ENCODE assay signal across 12 cellular contexts in genomic region chr6:3052481-3053230, GRCh38. TPM values are rescaled to one million over a fixed set of nuclear protein-coding genes. Genes with fewer than 3 reads are reported as not detected.
DNase-seq lines count a peak whose midpoint lies in the region; ATAC-seq and TF ChIP-seq lines count a peak whose summit lies in the region.
"Had no signal": no experiment of that assay in that cellular context is flagged by ENCODE, and none has a peak within 500 bp of the region (broad histone marks: within the 10 kb centered on the region; RNA-seq: fewer than 3 reads in every experiment).

No MANE protein-coding gene starts in this region.

- WGBS in H9 (ENCODE audit: extremely low coverage, insufficient read length, low lambda C conversion rate): no CpG with 5 or more reads among the region's 17 CpGs
- no CpG with 5 or more reads among the region's 17 CpGs for WGBS in mesendoderm (ENCODE audit: extremely low coverage, insufficient coverage, low lambda C conversion rate)

- no peaks in the 10 kb centered on the region for H3K79me2 ChIP-seq in H9 (ENCODE audit: insufficient read depth, low read length)
- H3K79me2 ChIP-seq in mesendoderm (ENCODE audit: control insufficient read depth, insufficient read depth, low read length): no peaks in the 10 kb centered on the region

- H2BK5ac ChIP-seq in H9 (ENCODE audit: insufficient read length, low read length): no peak overlapping the region
- no peak overlapping the region for H2BK5ac ChIP-seq in mesendoderm (ENCODE audit: low read length)

- H3K4me3 Mint-ChIP-seq in H9: peak overlapping the region; percentile 66 to 83
- H3K4me3 Mint-ChIP-seq in activated T-helper 2 cell treated with anti-CD3 and anti-CD28 coated beads, Interferon-gamma antibody, Interleukin-2, Interleukin-4, amounts not matched to agents 10 μg/mL and 5 μg/mL and 100 μg/mL, durations not matched to agents 14 hours and 24 hours and 36 hours (ENCODE audit: low read depth): peak overlapping the region; percentile 73

- no peak overlapping the region for H3T11ph ChIP-seq in H9 (ENCODE audit: low read length)

- no peaks in the 10 kb centered on the region for H3K79me1 ChIP-seq in H9 (ENCODE audit: insufficient read depth, low read depth, low read length, poor library complexity, severe bottlenecking)
- no peaks in the 10 kb centered on the region for H3K79me1 ChIP-seq in mesendoderm (ENCODE audit: low read length)

- H4K8ac ChIP-seq in H9 (replicated peaks; ENCODE audit: insufficient read length, low read depth, low read length): no peak overlapping the region
- H4K8ac ChIP-seq in mesendoderm (ENCODE audit: low read depth, low read length): no peak overlapping the region

- H3K14ac ChIP-seq in H9 (ENCODE audit: insufficient read depth, low read length): no peak overlapping the region

- H3K4me3 ChIP-seq in BLaER1 (peak overlapping the region; percentile 66; the same call in 1 of the 2 replicates), mesendoderm (ENCODE audit: low read length) (no peak overlapping the region), ascending aorta (no peak overlapping the region)

- H4K91ac ChIP-seq in H9 (ENCODE audit: insufficient read length, low read depth, low read length): no peak overlapping the region

- TF ChIP-seq CTCF in H9 (conservative IDR thresholded peaks at IDR 0.05) (no peak), ascending aorta (IDR thresholded peaks at IDR 0.05) (no peak)

- no peaks in the 10 kb centered on the region for H3K27me3 ChIP-seq in BLaER1
- no peaks in the 10 kb centered on the region for H3K27me3 ChIP-seq in H9 (ENCODE audit: insufficient read depth, low read length)
- no peaks in the 10 kb centered on the region for H3K27me3 ChIP-seq in mesendoderm (ENCODE audit: insufficient read depth, low read length, poor library complexity)
- no peaks in the 10 kb centered on the region for H3K27me3 ChIP-seq in ascending aorta
- H3K27me3 ChIP-seq: heart right ventricle had no signal

- H3K23ac ChIP-seq in H9 (ENCODE audit: insufficient read length, low read depth, low read length): no peak overlapping the region
- H3K23ac ChIP-seq in mesendoderm (ENCODE audit: low read length): no peak overlapping the region

- H3K27ac ChIP-seq in BLaER1: no peak overlapping the region
- no peak overlapping the region for H3K27ac ChIP-seq in H9 (ENCODE audit: insufficient read length, low read depth, low read length)
- H3K27ac ChIP-seq in mesendoderm (ENCODE audit: low read depth, low read length): no peak overlapping the region
- H3K27ac ChIP-seq in ascending aorta: no peak overlapping the region

- H2AK5ac ChIP-seq in H9 (ENCODE audit: insufficient read length, low read length) (no peak overlapping the region), mesendoderm (ENCODE audit: low read length) (no peak overlapping the region)

- H3K9me3 Mint-ChIP-seq in H9: no peaks in the 10 kb centered on the region
- no peaks in the 10 kb centered on the region for H3K9me3 Mint-ChIP-seq in activated T-helper 2 cell treated with anti-CD3 and anti-CD28 coated beads, Interferon-gamma antibody, Interleukin-2, Interleukin-4, amounts not matched to agents 10 μg/mL and 5 μg/mL and 100 μg/mL, durations not matched to agents 14 hours and 24 hours and 36 hours

- H3K23me2 ChIP-seq in H9 (ENCODE audit: insufficient read length, low read depth, low read length, poor library complexity, severe bottlenecking): peaks cover 7% of the 10 kb centered on the region

- peaks cover 11% of the 10 kb centered on the region for H3K27me3 Mint-ChIP-seq in H9 (ENCODE audit: low read depth)
- peaks cover 10% of the 10 kb centered on the region for H3K27me3 Mint-ChIP-seq in activated T-helper 2 cell treated with anti-CD3 and anti-CD28 coated beads, Interferon-gamma antibody, Interleukin-2, Interleukin-4, amounts not matched to agents 10 μg/mL and 5 μg/mL and 100 μg/mL, durations not matched to agents 14 hours and 24 hours and 36 hours (ENCODE audit: low read depth)

- H4K5ac ChIP-seq in H9 (ENCODE audit: insufficient read length, low read depth, low read length): no peak overlapping the region
- no peak overlapping the region for H4K5ac ChIP-seq in mesendoderm (ENCODE audit: low read length)

- H3K4me2 ChIP-seq in BLaER1 (peak overlapping the region; percentile 91), H9 (ENCODE audit: insufficient read depth, insufficient read length, low read length) (peak overlapping the region; percentile 99), mesendoderm (ENCODE audit: low read length) (no peak overlapping the region)

- H3K36me3 Mint-ChIP-seq in H9 (ENCODE audit: insufficient read depth in 1 of 3, low read depth in 3 of 3): no peaks in the 10 kb centered on the region; a peak in 1 of 7 replicates
- no peaks in the 10 kb centered on the region for H3K36me3 Mint-ChIP-seq in activated T-helper 2 cell treated with anti-CD3 and anti-CD28 coated beads, Interferon-gamma antibody, Interleukin-2, Interleukin-4, amounts not matched to agents 10 μg/mL and 5 μg/mL and 100 μg/mL, durations not matched to agents 14 hours and 24 hours and 36 hours (ENCODE audit: low read depth)

- peaks cover 31 to 35% of the 10 kb centered on the region in 2 experiments for H3K4me1 Mint-ChIP-seq in H9
- H3K4me1 Mint-ChIP-seq in activated T-helper 2 cell treated with anti-CD3 and anti-CD28 coated beads, Interferon-gamma antibody, Interleukin-2, Interleukin-4, amounts not matched to agents 10 μg/mL and 5 μg/mL and 100 μg/mL, durations not matched to agents 14 hours and 24 hours and 36 hours (ENCODE audit: low read depth): peaks cover 27% of the 10 kb centered on the region

- no peak overlapping the region for H3K9ac ChIP-seq in BLaER1
- H3K9ac ChIP-seq in H9 (ENCODE audit: extremely low read depth, insufficient read length, low read length): no peak overlapping the region
- peak overlapping the region; percentile 90 for H3K9ac ChIP-seq in mesendoderm (ENCODE audit: low read length)

- no peaks in the 10 kb centered on the region for H4K20me1 ChIP-seq in BLaER1
- no peaks in the 10 kb centered on the region for H4K20me1 ChIP-seq in H9 (ENCODE audit: control insufficient read depth, insufficient read depth, insufficient read length)

- ATAC-seq in GM18907 (IDR thresholded peaks at IDR 0.05; ENCODE audit: unreplicated experiment): no peak

- no peaks in the 10 kb centered on the region; the same call in 1 of the 2 replicates for H3K9me3 ChIP-seq in BLaER1
- H3K9me3 ChIP-seq in H9 (ENCODE audit: control insufficient read depth, low read depth, low read length): no peaks in the 10 kb centered on the region
- no peaks in the 10 kb centered on the region for H3K9me3 ChIP-seq in ascending aorta
- H3K9me3 ChIP-seq: heart right ventricle, thoracic aorta had no signal

- no peak overlapping the region for H3K56ac ChIP-seq in H9 (ENCODE audit: insufficient read length, low read depth, low read length)
- H3K56ac ChIP-seq in mesendoderm (ENCODE audit: low read length): peak overlapping the region; percentile 94

- H3K36me3 ChIP-seq in BLaER1: no peaks in the 10 kb centered on the region
- no peaks in the 10 kb centered on the region for H3K36me3 ChIP-seq in mesendoderm (ENCODE audit: control insufficient read depth, insufficient read depth, low read length)
- H3K36me3 ChIP-seq in ascending aorta: no peaks in the 10 kb centered on the region
- H3K36me3 ChIP-seq: heart right ventricle, thoracic aorta had no signal

- intact Hi-C loops in activated T-helper 2 cell treated with anti-CD3 and anti-CD28 coated beads, Interferon-gamma antibody, Interleukin-2, Interleukin-4, amounts not matched to agents 10 μg/mL and 5 μg/mL and 100 μg/mL, durations not matched to agents 14 hours and 24 hours and 36 hours (cut with micrococcal nuclease): loop anchor here (1.0 kb wide), 2 partner anchors 29 to 53 kb away; partner anchors contain the start of gene NQO2
- intact Hi-C loops in ascending aorta (cut with DNase I): no loop called here

- no peak overlapping the region for H2BK12ac ChIP-seq in H9 (ENCODE audit: insufficient read length, low read depth, low read length)

- H3K18ac ChIP-seq in H9 (ENCODE audit: insufficient read length, low read depth, low read length) (no peak overlapping the region), mesendoderm (ENCODE audit: low read length) (no peak overlapping the region)

- peak; percentile 27 for DNase-seq in H9
- DNase-seq in activated T-helper 2 cell treated with anti-CD3 and anti-CD28 coated beads, Interferon-gamma antibody, Interleukin-2, Interleukin-4, amounts not matched to agents 10 μg/mL and 5 μg/mL and 100 μg/mL, durations not matched to agents 14 hours and 24 hours and 36 hours (ENCODE audit: low spot score): no peak
- DNase-seq in mesendoderm: no peak
- no peak for DNase-seq in NCI-H2196 (lab: John Stamatoyannopoulos, UW; ENCODE audit: unreplicated experiment)
- DNase-seq in ascending aorta (ENCODE audit: low spot score in 2 of 2): no peak
- no peak for DNase-seq in NCI-H82 treated with DMSO at 0.1 percent for 48 hours (lab: John Stamatoyannopoulos, UW; ENCODE audit: unreplicated experiment)
- DNase-seq: heart right ventricle; NCI-H226; stimulated activated CD4-positive, alpha-beta T cell treated with anti-CD3 and anti-CD28 coated beads, Interleukin-2, amount 100 ng/mL, for 48 hours had no signal

- H3K4ac ChIP-seq in H9 (ENCODE audit: low read depth, low read length) (no peak overlapping the region), mesendoderm (ENCODE audit: low read depth, low read length) (no peak overlapping the region)

- H3K4me1 ChIP-seq in BLaER1: peaks cover 30% of the 10 kb centered on the region
- H3K4me1 ChIP-seq in H9 (ENCODE audit: insufficient read depth, low read length): peaks cover 3% of the 10 kb centered on the region; the same call in 1 of the 2 replicates
- H3K4me1 ChIP-seq in mesendoderm (ENCODE audit: control insufficient read depth, low read depth, low read length): peaks cover 2% of the 10 kb centered on the region
- H3K4me1 ChIP-seq in ascending aorta: peaks cover 0 to 10% of the 10 kb centered on the region in 2 donors

- H2AFZ ChIP-seq in H9 (ENCODE audit: low read length): no peak overlapping the region

- no peak overlapping the region for H2BK20ac ChIP-seq in H9 (ENCODE audit: low read depth, low read length, poor library complexity, severe bottlenecking)

- H2BK15ac ChIP-seq in H9 (ENCODE audit: low read depth, low read length) (no peak overlapping the region), mesendoderm (replicated peaks; ENCODE audit: low read depth) (no peak overlapping the region)

- peak overlapping the region in 1 of 3 experiments; percentile 40; a peak in 1 of 7 replicates for H3K27ac Mint-ChIP-seq in H9
- peak overlapping the region; percentile 68 for H3K27ac Mint-ChIP-seq in activated T-helper 2 cell treated with anti-CD3 and anti-CD28 coated beads, Interferon-gamma antibody, Interleukin-2, Interleukin-4, amounts not matched to agents 10 μg/mL and 5 μg/mL and 100 μg/mL, durations not matched to agents 14 hours and 24 hours and 36 hours

- no peak overlapping the region for H2BK120ac ChIP-seq in H9 (ENCODE audit: low read depth, low read length, poor library complexity, severe bottlenecking)
- H2BK120ac ChIP-seq in mesendoderm (ENCODE audit: low read depth, low read length): no peak overlapping the region

RNA-seq across cellular contexts. Expression of gene RIPK1, which starts 15.6 kb away (rescaled TPM):
- 24.6 and 25.1 TPM in 2 replicates for total RNA-seq in H9 (2021)
- total RNA-seq in activated T-helper 2 cell treated with anti-CD3 and anti-CD28 coated beads, Interferon-gamma antibody, Interleukin-2, Interleukin-4, amounts not matched to agents 10 μg/mL and 5 μg/mL and 100 μg/mL, durations not matched to agents 14 hours and 24 hours and 36 hours: 18.3 and 19.0 TPM in 2 replicates
- 18.8 TPM for polyA plus RNA-seq in mesendoderm (2013, experiment 1 of 2)
- polyA plus RNA-seq in mesendoderm (2013, experiment 2 of 2): 19.8 TPM
- total RNA-seq in ascending aorta: 20.1 TPM

RNA-seq across cellular contexts. Expression of gene NQO2, which starts 53.0 kb away (rescaled TPM):
- total RNA-seq in H9 (2021) (105 and 106 TPM in 2 replicates), ascending aorta (7.7 TPM)
- 42.5 and 45.6 TPM in 2 replicates for total RNA-seq in activated T-helper 2 cell treated with anti-CD3 and anti-CD28 coated beads, Interferon-gamma antibody, Interleukin-2, Interleukin-4, amounts not matched to agents 10 μg/mL and 5 μg/mL and 100 μg/mL, durations not matched to agents 14 hours and 24 hours and 36 hours
- 103 TPM for polyA plus RNA-seq in mesendoderm (2013, experiment 1 of 2)
- 109 TPM for polyA plus RNA-seq in mesendoderm (2013, experiment 2 of 2)
